8 cellular contexts compared by ENCODE assay signal in genomic region chr12:113208041-113208934, GRCh38. TPM values are rescaled to one million over a fixed set of nuclear protein-coding genes. Genes with fewer than 3 reads are reported as not detected.
DNase-seq lines count a peak whose midpoint lies in the region; ATAC-seq and TF ChIP-seq lines count a peak whose summit lies in the region.

No MANE protein-coding gene starts in this region.

- ATAC-seq in GM19395 (IDR thresholded peaks at IDR 0.05; ENCODE audit: unreplicated experiment) (peak; percentile 81), HG03354 (IDR thresholded peaks at IDR 0.05; ENCODE audit: poor library complexity, severe bottlenecking, unreplicated experiment) (peak; percentile 81)

- H3K9me2 ChIP-seq in PC-9 (ENCODE audit: insufficient read depth): no peaks in the 10 kb centered on the region

- no peaks in the 10 kb centered on the region for H3K27me3 ChIP-seq in effector memory CD4-positive, alpha-beta T cell (replicated peaks; ENCODE audit: control insufficient read depth, insufficient read depth, low read length, poor library complexity, severe bottlenecking)
- no peaks in the 10 kb centered on the region for H3K27me3 ChIP-seq in PC-9 (ENCODE audit: insufficient read depth, low read depth)

- CTCF ChIA-PET in PC-9 (lab: Charles Lee): no interaction called here

- H3F3A ChIP-seq in PC-9 (ENCODE audit: insufficient read depth, low read depth): peaks cover 16% of the 10 kb centered on the region; the same call in 1 of the 2 replicates

- no peaks in the 10 kb centered on the region for H3K79me2 ChIP-seq in PC-9 (ENCODE audit: low read depth)

- H3K4me3 ChIP-seq in effector memory CD4-positive, alpha-beta T cell (ENCODE audit: insufficient read depth, low read depth, low read length, poor library complexity, severe bottlenecking): no peak overlapping the region
- no peak overlapping the region for H3K4me3 ChIP-seq in skin epidermis
- no peak overlapping the region for H3K4me3 ChIP-seq in PC-9

- peak in 8 of 14 donors; percentile 17 to 66 (median 37) for DNase-seq in C1 segment of cervical spinal cord (lab: John Stamatoyannopoulos, UW)
- peak; percentile 90 for DNase-seq in UCSD-AML1 (lab: John Stamatoyannopoulos, UW; ENCODE audit: unreplicated experiment)
- DNase-seq in effector memory CD4-positive, alpha-beta T cell: peak; percentile 34 to 51 (median 44)
- no peak for DNase-seq in foreskin melanocyte
- DNase-seq in PC-9: no peak

- no peak overlapping the region for H3K4me2 ChIP-seq in PC-9

- TF ChIP-seq CTCF in PC-9 (conservative IDR thresholded peaks at IDR 0.05): no peak

- no peaks in the 10 kb centered on the region for H3K36me3 ChIP-seq in effector memory CD4-positive, alpha-beta T cell (ENCODE audit: control insufficient read depth, insufficient read depth, low read length)
- H3K36me3 ChIP-seq in PC-9 (ENCODE audit: low read depth): no peaks in the 10 kb centered on the region

- BruUV-seq in PC-9 (replicated peaks; lab: Mats Ljungman, UMichigan): no TSS peak

- intact Hi-C loops in PC-9 (cut with micrococcal nuclease; ENCODE audit: unreplicated experiment): no loop called here

- H3K9me3 ChIP-seq in effector memory CD4-positive, alpha-beta T cell (ENCODE audit: control insufficient read depth, low read length): no peaks in the 10 kb centered on the region
- no peaks in the 10 kb centered on the region for H3K9me3 ChIP-seq in PC-9 (ENCODE audit: insufficient read depth, low read depth)

- peaks cover 24% of the 10 kb centered on the region for H3K4me1 ChIP-seq in effector memory CD4-positive, alpha-beta T cell (ENCODE audit: control insufficient read depth, insufficient read depth, low read length, poor library complexity, severe bottlenecking)
- H3K4me1 ChIP-seq in PC-9 (replicated peaks; ENCODE audit: insufficient read depth): peaks cover 12% of the 10 kb centered on the region

- no peaks in the 10 kb centered on the region for H4K20me1 ChIP-seq in PC-9 (ENCODE audit: insufficient read depth)

- H2AFZ ChIP-seq in PC-9: no peak overlapping the region

- H3K27ac ChIP-seq in effector memory CD4-positive, alpha-beta T cell (ENCODE audit: insufficient read depth, low read length, poor library complexity, severe bottlenecking): peak overlapping the region; percentile 58
- H3K27ac ChIP-seq in skin epidermis (peak overlapping the region in 15 of 21 experiments; percentile 9 to 74 (median 49)), PC-9 (no peak overlapping the region)

- POLR2A ChIA-PET in PC-9 (lab: Charles Lee; ENCODE audit: unreplicated experiment): no interaction called here

RNA-seq across cellular contexts. Expression of gene TPCN1, which starts 13.0 kb away (rescaled TPM):
- total RNA-seq in PC-9 (2021): 34.1 and 42.7 TPM in 2 replicates

RNA-seq across cellular contexts. Expression of gene RITA1, which starts 22.8 kb away (rescaled TPM):
- total RNA-seq in PC-9 (2021): 15.8 and 16.1 TPM in 2 replicates

RNA-seq across cellular contexts. Expression of gene DDX54, which starts 23.0 kb away (rescaled TPM):
- 80.1 and 81.3 TPM in 2 replicates for total RNA-seq in PC-9 (2021)

RNA-seq across cellular contexts. Expression of gene CFAP73, which starts 58.8 kb away (rescaled TPM):
- 1.3 and 1.9 TPM in 2 replicates for total RNA-seq in PC-9 (2021)

Comparison
In these comparisons a context has a peak if more than half of its experiments do, and no peak if none do; other contexts are left out.
1. DNase-seq: peak in C1 segment of cervical spinal cord (8 of 14), UCSD-AML1 (single experiment) and effector memory CD4-positive, alpha-beta T cell (3 of 3); none in foreskin melanocyte (single experiment) and PC-9 (0 of 2).